8 cellular contexts compared by ENCODE assay signal in the genomic region with DNA sequence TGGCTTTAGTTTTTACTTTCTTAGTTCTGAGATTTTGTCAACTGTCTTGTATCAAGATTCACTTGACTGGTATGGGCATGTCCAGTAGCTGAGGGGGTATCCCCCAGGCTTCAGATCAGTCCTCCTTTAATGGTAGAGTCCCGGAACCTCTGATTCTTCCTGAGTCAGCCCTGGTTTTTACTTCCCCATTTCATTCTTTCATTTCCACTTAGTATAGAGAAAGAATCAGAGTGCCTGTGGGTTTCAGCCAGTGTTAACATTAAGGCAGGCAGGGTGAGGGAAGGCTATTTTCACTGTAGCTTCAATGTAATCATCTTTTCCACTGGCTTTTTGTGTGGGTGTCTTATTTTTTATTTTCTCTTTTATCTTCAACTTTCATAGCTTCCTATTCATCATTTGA. TPM values are rescaled to one million over a fixed set of nuclear protein-coding genes. Genes with fewer than 3 reads are reported as not detected.
A peak's percentile ranks its signal among the peaks of the same experiment; 100 is the strongest.
DNase-seq lines count a peak whose midpoint lies in the region; ATAC-seq and TF ChIP-seq lines count a peak whose summit lies in the region.

No MANE protein-coding gene starts in this region.

- no peak for DNase-seq in effector memory CD8-positive, alpha-beta T cell
- DNase-seq in NCI-H187 treated with DMSO at 0.1 percent for 48 hours (lab: John Stamatoyannopoulos, UW) (no peak), ascending aorta (ENCODE audit: low spot score in 2 of 2) (no peak), left ventricle myocardium inferior (no peak)

- no peak overlapping the region for H3K27ac ChIP-seq in ascending aorta
- no peak overlapping the region for H3K27ac ChIP-seq in left ventricle myocardium inferior (replicated peaks)

- H3K36me3 Mint-ChIP-seq in effector memory CD8-positive, alpha-beta T cell (ENCODE audit: insufficient read depth): peaks cover 5% of the 10 kb centered on the region

- TF ChIP-seq CTCF in ascending aorta (IDR thresholded peaks at IDR 0.05) (no peak), left ventricle myocardium inferior (IDR thresholded peaks at IDR 0.05; ENCODE audit: borderline replicate concordance) (no peak)

- H3K9me3 Mint-ChIP-seq in effector memory CD8-positive, alpha-beta T cell: no peaks in the 10 kb centered on the region

- H3K27me3 ChIP-seq in ascending aorta: no peaks in the 10 kb centered on the region
- no peaks in the 10 kb centered on the region for H3K27me3 ChIP-seq in left ventricle myocardium inferior (ENCODE audit: low read depth)

- H3K9me3 ChIP-seq in ascending aorta (no peaks in the 10 kb centered on the region), left ventricle myocardium inferior (replicated peaks) (no peaks in the 10 kb centered on the region)

- peaks cover 3 to 9% of the 10 kb centered on the region in 2 donors for H3K4me1 Mint-ChIP-seq in effector memory CD8-positive, alpha-beta T cell (ENCODE audit: low read depth in 2 of 2)

- intact Hi-C loops in ascending aorta (cut with DNase I): no loop called here
- intact Hi-C loops in left ventricle myocardium inferior (cut with micrococcal nuclease): no loop called here

- peaks cover 7 to 17% of the 10 kb centered on the region in 2 donors for H3K27me3 Mint-ChIP-seq in effector memory CD8-positive, alpha-beta T cell

- ATAC-seq in GM18517 (IDR thresholded peaks at IDR 0.05; ENCODE audit: unreplicated experiment) (peak; percentile 99), GM21423 (IDR thresholded peaks at IDR 0.05; ENCODE audit: unreplicated experiment) (peak; percentile 99), HG03442 (IDR thresholded peaks at IDR 0.05; ENCODE audit: unreplicated experiment) (peak; percentile 98), SK-N-SH treated with all-trans-retinoic acid at 6 μM for 48 hours (no peak)
- ATAC-seq in effector memory CD8-positive, alpha-beta T cell (replicated peaks): peak; percentile 37

- H3K4me3 ChIP-seq in ascending aorta (no peak overlapping the region), left ventricle myocardium inferior (no peak overlapping the region)

- no peak overlapping the region for H3K4me3 Mint-ChIP-seq in effector memory CD8-positive, alpha-beta T cell

- H3K36me3 ChIP-seq in ascending aorta (no peaks in the 10 kb centered on the region), left ventricle myocardium inferior (peaks cover 8% of the 10 kb centered on the region)

- H3K4me1 ChIP-seq in ascending aorta: no peaks in the 10 kb centered on the region
- no peaks in the 10 kb centered on the region for H3K4me1 ChIP-seq in left ventricle myocardium inferior

- H3K27ac Mint-ChIP-seq in effector memory CD8-positive, alpha-beta T cell: no peak overlapping the region

TF ChIP-seq in SK-N-SH treated with all-trans-retinoic acid at 6 μM for 48 hours, 23 proteins besides CTCF, POLR2A, EP300 and RAD21:
- no peak for TF ChIP-seq ISL1 (CRISPR knock-in tag; IDR thresholded peaks at IDR 0.05)

RNA-seq across cellular contexts. Expression of a gene that starts 8.3 kb away (rescaled TPM):
- total RNA-seq in ascending aorta (25.0 TPM), left ventricle myocardium inferior (39.4 TPM)

RNA-seq across cellular contexts. Expression of a gene that starts 44.2 kb away (rescaled TPM):
- total RNA-seq in ascending aorta (not detected), left ventricle myocardium inferior (not detected)
